ENCODE assay signal across 8 cellular contexts in genomic region chr17:65055708-65056638, GRCh38. TPM values are rescaled to one million over a fixed set of nuclear protein-coding genes. Genes with fewer than 3 reads are reported as not detected.
A peak's percentile ranks its signal among the peaks of the same experiment; 100 is the strongest.
DNase-seq lines count a peak whose midpoint lies in the region; ATAC-seq and TF ChIP-seq lines count a peak whose summit lies in the region.

No MANE protein-coding gene starts in this region.

- peaks cover 40% of the 10 kb centered on the region for H3K4me1 Mint-ChIP-seq in activated T-helper 2 cell treated with anti-CD3 and anti-CD28 coated beads, Interferon-gamma antibody, Interleukin-2, Interleukin-4, amounts not matched to agents 10 μg/mL and 5 μg/mL and 100 μg/mL, durations not matched to agents 14 hours and 24 hours and 36 hours (ENCODE audit: low read depth)
- peaks cover 38 to 40% of the 10 kb centered on the region in 2 donors for H3K4me1 Mint-ChIP-seq in natural killer cell treated with Interleukin-12 subunit alpha and Interleukin-12 subunit beta and Interleukin-15 and Interleukin-18, amount 100 ng/mL, for 72 hours (ENCODE audit: low read depth in 2 of 2)

- H3K27me3 Mint-ChIP-seq in activated T-helper 2 cell treated with anti-CD3 and anti-CD28 coated beads, Interferon-gamma antibody, Interleukin-2, Interleukin-4, amounts not matched to agents 10 μg/mL and 5 μg/mL and 100 μg/mL, durations not matched to agents 14 hours and 24 hours and 36 hours (ENCODE audit: low read depth): peaks cover 2% of the 10 kb centered on the region
- no peaks in the 10 kb centered on the region for H3K27me3 Mint-ChIP-seq in natural killer cell treated with Interleukin-12 subunit alpha and Interleukin-12 subunit beta and Interleukin-15 and Interleukin-18, amount 100 ng/mL, for 72 hours

- no peak for TF ChIP-seq CTCF in fibroblast of the aortic adventitia (IDR thresholded peaks at IDR 0.05; ENCODE audit: insufficient read depth, low read length)

- peak; percentile 16 for DNase-seq in NCI-H2171 treated with DMSO at 0.1 percent for 48 hours (lab: John Stamatoyannopoulos, UW)
- DNase-seq in NCI-H2171 (lab: John Stamatoyannopoulos, UW): no peak
- peak; percentile 47 for DNase-seq in NOMO-1 treated with DMSO at 0.1 percent for 48 hours (lab: John Stamatoyannopoulos, UW; ENCODE audit: unreplicated experiment)
- peak; percentile 54 for DNase-seq in activated T-helper 2 cell treated with anti-CD3 and anti-CD28 coated beads, Interferon-gamma antibody, Interleukin-2, Interleukin-4, amounts not matched to agents 10 μg/mL and 5 μg/mL and 100 μg/mL, durations not matched to agents 14 hours and 24 hours and 36 hours (ENCODE audit: low spot score)
- DNase-seq in fibroblast of the aortic adventitia (ENCODE audit: low read depth): peak; percentile 28
- peak; percentile 67 for DNase-seq in natural killer cell treated with Interleukin-12 subunit alpha and Interleukin-12 subunit beta and Interleukin-15 and Interleukin-18, amount 100 ng/mL, for 72 hours (ENCODE audit: low spot score)

- ATAC-seq in HG02763 (IDR thresholded peaks at IDR 0.05; ENCODE audit: unreplicated experiment): peak; percentile 21
- peak; percentile 8 to 60 for ATAC-seq in natural killer cell treated with Interleukin-12 subunit alpha and Interleukin-12 subunit beta and Interleukin-15 and Interleukin-18, amount 100 ng/mL, for 72 hours

- H3K36me3 ChIP-seq in subcutaneous abdominal adipose tissue (ENCODE audit: control insufficient read depth in 5 of 5, insufficient read depth in 5 of 5, low read length in 5 of 5): peaks cover 3 to 24% (median 16%) of the 10 kb centered on the region in 5 donors

- peak overlapping the region; percentile 96 for H3K27ac ChIP-seq in subcutaneous abdominal adipose tissue (ENCODE audit: low read depth, low read length)

- H3K9me3 Mint-ChIP-seq in activated T-helper 2 cell treated with anti-CD3 and anti-CD28 coated beads, Interferon-gamma antibody, Interleukin-2, Interleukin-4, amounts not matched to agents 10 μg/mL and 5 μg/mL and 100 μg/mL, durations not matched to agents 14 hours and 24 hours and 36 hours: no peaks in the 10 kb centered on the region
- H3K9me3 Mint-ChIP-seq in natural killer cell treated with Interleukin-12 subunit alpha and Interleukin-12 subunit beta and Interleukin-15 and Interleukin-18, amount 100 ng/mL, for 72 hours: no peaks in the 10 kb centered on the region

- H3K36me3 Mint-ChIP-seq in activated T-helper 2 cell treated with anti-CD3 and anti-CD28 coated beads, Interferon-gamma antibody, Interleukin-2, Interleukin-4, amounts not matched to agents 10 μg/mL and 5 μg/mL and 100 μg/mL, durations not matched to agents 14 hours and 24 hours and 36 hours (ENCODE audit: low read depth): peaks cover 51% of the 10 kb centered on the region
- H3K36me3 Mint-ChIP-seq in natural killer cell treated with Interleukin-12 subunit alpha and Interleukin-12 subunit beta and Interleukin-15 and Interleukin-18, amount 100 ng/mL, for 72 hours: peaks cover 9% of the 10 kb centered on the region

- H3K9me3 ChIP-seq in subcutaneous abdominal adipose tissue (ENCODE audit: control insufficient read depth in 5 of 5, low read length in 5 of 5): no peaks in the 10 kb centered on the region

- H3K4me3 Mint-ChIP-seq in activated T-helper 2 cell treated with anti-CD3 and anti-CD28 coated beads, Interferon-gamma antibody, Interleukin-2, Interleukin-4, amounts not matched to agents 10 μg/mL and 5 μg/mL and 100 μg/mL, durations not matched to agents 14 hours and 24 hours and 36 hours (ENCODE audit: low read depth): peak overlapping the region; percentile 99
- H3K4me3 Mint-ChIP-seq in natural killer cell treated with Interleukin-12 subunit alpha and Interleukin-12 subunit beta and Interleukin-15 and Interleukin-18, amount 100 ng/mL, for 72 hours: peak overlapping the region; percentile 91

- no peaks in the 10 kb centered on the region for H3K27me3 ChIP-seq in subcutaneous abdominal adipose tissue (ENCODE audit: control insufficient read depth in 5 of 5, insufficient read depth in 4 of 5, low read length in 5 of 5)

- peak overlapping the region; percentile 36 to 97 (median 92) for H3K9ac ChIP-seq in subcutaneous abdominal adipose tissue (ENCODE audit: low read length in 5 of 5)

- intact Hi-C loops in activated T-helper 2 cell treated with anti-CD3 and anti-CD28 coated beads, Interferon-gamma antibody, Interleukin-2, Interleukin-4, amounts not matched to agents 10 μg/mL and 5 μg/mL and 100 μg/mL, durations not matched to agents 14 hours and 24 hours and 36 hours (cut with micrococcal nuclease): loop anchor here (1.0 to 5.0 kb wide), 7 partner anchors 15 to 549 kb away; partner anchors contain the start of genes CEP95 and DDX5

- H3K4me1 ChIP-seq in subcutaneous abdominal adipose tissue (ENCODE audit: control insufficient read depth in 5 of 5, insufficient read depth in 5 of 5, low read length in 5 of 5): peaks cover 2 to 43% (median 37%) of the 10 kb centered on the region in 5 donors

- H3K4me3 ChIP-seq in fibroblast of the aortic adventitia (ENCODE audit: low read depth, low read length): peak overlapping the region; percentile 97
- peak overlapping the region; percentile 85 to 96 (median 94) for H3K4me3 ChIP-seq in subcutaneous abdominal adipose tissue (ENCODE audit: low read depth in 1 of 5, low read length in 5 of 5)

- H3K27ac Mint-ChIP-seq in activated T-helper 2 cell treated with anti-CD3 and anti-CD28 coated beads, Interferon-gamma antibody, Interleukin-2, Interleukin-4, amounts not matched to agents 10 μg/mL and 5 μg/mL and 100 μg/mL, durations not matched to agents 14 hours and 24 hours and 36 hours: peak overlapping the region; percentile 99
- H3K27ac Mint-ChIP-seq in natural killer cell treated with Interleukin-12 subunit alpha and Interleukin-12 subunit beta and Interleukin-15 and Interleukin-18, amount 100 ng/mL, for 72 hours: peak overlapping the region; percentile 93 to 96

RNA-seq across cellular contexts. Expression of gene GNA13, which starts 0.6 kb away (rescaled TPM):
- 63.8 and 68.7 TPM in 2 replicates for total RNA-seq in activated T-helper 2 cell treated with anti-CD3 and anti-CD28 coated beads, Interferon-gamma antibody, Interleukin-2, Interleukin-4, amounts not matched to agents 10 μg/mL and 5 μg/mL and 100 μg/mL, durations not matched to agents 14 hours and 24 hours and 36 hours
- 48.2 and 80.0 TPM in 2 replicates for total RNA-seq in fibroblast of the aortic adventitia (ENCODE audit: low replicate concordance)
- total RNA-seq in natural killer cell treated with Interleukin-12 subunit alpha and Interleukin-12 subunit beta and Interleukin-15 and Interleukin-18, amount 100 ng/mL, for 72 hours: 10 to 100 TPM; 59.3 to 65.3 TPM
